In genomic region chr9:14440062-14440461, GRCh38 we compare ENCODE assay signal across 1 cellular context.
TF ChIP-seq lines count a peak whose summit lies in the region.

No MANE protein-coding gene starts in this region.

TF ChIP-seq in GM23338, 12 proteins besides CTCF, POLR2A, EP300 and RAD21 (continued from another document):
- TF ChIP-seq ZNF462 (CRISPR knock-in tag; IDR thresholded peaks at IDR 0.05) = no peak
- TF ChIP-seq EZH2phosphoT487 (IDR thresholded peaks at IDR 0.05; ENCODE audit: unreplicated experiment) = no peak
- TF ChIP-seq NANOG (IDR thresholded peaks at IDR 0.05; ENCODE audit: borderline replicate concordance) = no peak
- no peak for TF ChIP-seq JUNB (IDR thresholded peaks at IDR 0.05; ENCODE audit: unreplicated experiment)
- TF ChIP-seq CREB1 (CRISPR knock-in tag; IDR thresholded peaks at IDR 0.05; ENCODE audit: low read depth) = no peak
- TF ChIP-seq STAT1 (IDR thresholded peaks at IDR 0.05; ENCODE audit: unreplicated experiment) = no peak
- no peak for TF ChIP-seq EZH2 (IDR thresholded peaks at IDR 0.05; ENCODE audit: low read depth, unreplicated experiment)
- TF ChIP-seq POLR2AphosphoS5 (IDR thresholded peaks at IDR 0.05; ENCODE audit: low read depth) = no peak
- TF ChIP-seq ZNF114 (CRISPR knock-in tag; IDR thresholded peaks at IDR 0.05) = no peak
